24 cellular contexts compared by ENCODE assay signal in genomic region chr17:63764701-63765100, GRCh38.
"Had no signal": no experiment of that assay in that cellular context is flagged by ENCODE, and none has a peak within 500 bp of the region (broad histone marks: within the 10 kb centered on the region; RNA-seq: fewer than 3 reads in every experiment).

No MANE protein-coding gene starts in this region.

- H3K4me1 ChIP-seq: suprapubic skin had no signal

- H3K9me3 ChIP-seq: left ventricle myocardium inferior, mucosa of descending colon, ovary, right atrium auricular region, right lobe of liver, stomach, suprapubic skin, thoracic aorta, tibial artery, upper lobe of right lung had no signal

- DNase-seq: islet precursor cell; left ventricle myocardium inferior; mesendoderm; mucosa of descending colon; naive thymus-derived CD4-positive, alpha-beta T cell; ovary; right lobe of liver; stimulated activated CD4-positive, alpha-beta T cell treated with anti-CD3 and anti-CD28 coated beads, Interleukin-1b, Interleukin-23, amount 100 ng/mL, for 48 hours; stimulated activated CD4-positive, alpha-beta T cell treated with anti-CD3 and anti-CD28 coated beads, Interleukin-2, amount 100 ng/mL, for 48 hours; stimulated activated CD4-positive, alpha-beta T cell treated with anti-CD3 and anti-CD28 coated beads, Interleukin-4, amount 100 ng/mL, for 4 hours; stimulated activated CD8-positive, alpha-beta memory T cell treated with anti-CD3 and anti-CD28 coated beads, Interleukin-4, amount 100 ng/mL, for 48 hours; stimulated activated naive CD8-positive, alpha-beta T cell treated with anti-CD3 and anti-CD28 coated beads, Interleukin-15, Interleukin-2, amounts not matched to agents 100 U/mL and 50 U/mL, for 24 hours; stomach; tibial artery; trophoblast cell; upper lobe of right lung had no signal

- H3K36me3 ChIP-seq: ovary had no signal

- ATAC-seq: mucosa of descending colon; naive thymus-derived CD4-positive, alpha-beta T cell; natural killer cell treated with Interleukin-12 subunit alpha and Interleukin-12 subunit beta and Interleukin-15 and Interleukin-18, amount 100 ng/mL, for 72 hours; right lobe of liver; stimulated activated memory B cell treated with anti-CD40 and anti-IgM and Interleukin-4, amounts not matched to agents 10 μg/mL and 1 μg/mL and 100 μg/mL, for 72 hours; stimulated activated naive CD8-positive, alpha-beta T cell treated with anti-CD3 and anti-CD28 coated beads, Interleukin-15, Interleukin-2, amounts not matched to agents 100 U/mL and 50 U/mL, for 24 hours; upper lobe of right lung had no signal

- H3K4me2 ChIP-seq: hepatocyte, smooth muscle cell had no signal

- H3K27me3 ChIP-seq: hepatocyte, ovary, right atrium auricular region, right lobe of liver, stomach, suprapubic skin, tibial artery, upper lobe of right lung had no signal

- H3K27ac ChIP-seq: hepatocyte, left ventricle myocardium inferior, ovary, right atrium auricular region, right lobe of liver, stomach, suprapubic skin, thoracic aorta, tibial artery, upper lobe of right lung had no signal

- H3K4me3 ChIP-seq: hepatocyte, left ventricle myocardium inferior, lung, mucosa of descending colon, ovary, right atrium auricular region, right lobe of liver, smooth muscle cell, stomach, suprapubic skin, thoracic aorta, tibial artery, upper lobe of right lung had no signal

- H2AFZ ChIP-seq: hepatocyte had no signal
